ENCODE assay signal across 1 cellular context in the genomic region with DNA sequence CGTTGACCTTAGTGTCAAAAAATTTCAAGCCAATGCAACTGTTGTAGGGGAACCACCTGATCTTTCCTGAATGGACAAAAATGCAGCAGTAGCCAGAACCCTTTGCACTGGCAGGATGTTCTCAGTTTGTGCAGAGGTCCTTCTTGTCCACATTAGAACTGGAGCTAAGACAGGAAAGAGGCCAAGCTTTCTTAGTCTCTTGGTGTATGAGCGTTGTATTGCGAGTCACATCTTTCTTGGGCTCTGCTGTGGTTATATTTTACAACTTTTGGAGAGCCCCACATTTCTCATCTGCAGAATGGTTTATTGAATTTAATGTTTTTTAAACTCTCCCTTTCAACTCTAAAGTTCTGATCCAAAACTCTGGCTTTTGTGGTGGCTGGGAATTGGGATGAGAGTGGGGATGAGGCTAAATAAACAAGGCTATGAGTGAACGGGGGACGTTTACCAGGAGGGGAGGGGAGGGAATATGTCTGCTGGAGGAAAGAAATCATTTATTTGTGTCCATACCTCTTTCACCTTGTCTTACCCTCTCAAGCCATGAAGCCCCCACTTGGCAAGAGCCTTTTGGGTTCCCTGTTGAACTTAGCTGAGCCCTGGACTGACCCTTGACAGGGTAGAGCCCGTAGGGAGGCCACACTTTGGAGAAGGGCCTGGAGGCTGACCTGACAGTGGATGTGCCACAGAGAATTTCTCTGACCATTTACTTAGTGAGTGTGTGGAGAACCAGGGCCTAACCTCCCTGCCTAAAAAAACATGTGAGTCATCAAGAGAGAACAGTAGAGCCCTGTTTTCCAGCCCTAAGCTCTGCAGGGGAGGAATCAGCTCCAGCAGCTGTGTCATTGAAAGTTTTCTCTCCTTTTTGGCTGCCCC.
TF ChIP-seq lines count a peak whose summit lies in the region.

No MANE protein-coding gene starts in this region.

TF ChIP-seq in GM23338, 12 proteins besides CTCF, POLR2A, EP300 and RAD21 (continued from another document):
- TF ChIP-seq, protein P1, sequence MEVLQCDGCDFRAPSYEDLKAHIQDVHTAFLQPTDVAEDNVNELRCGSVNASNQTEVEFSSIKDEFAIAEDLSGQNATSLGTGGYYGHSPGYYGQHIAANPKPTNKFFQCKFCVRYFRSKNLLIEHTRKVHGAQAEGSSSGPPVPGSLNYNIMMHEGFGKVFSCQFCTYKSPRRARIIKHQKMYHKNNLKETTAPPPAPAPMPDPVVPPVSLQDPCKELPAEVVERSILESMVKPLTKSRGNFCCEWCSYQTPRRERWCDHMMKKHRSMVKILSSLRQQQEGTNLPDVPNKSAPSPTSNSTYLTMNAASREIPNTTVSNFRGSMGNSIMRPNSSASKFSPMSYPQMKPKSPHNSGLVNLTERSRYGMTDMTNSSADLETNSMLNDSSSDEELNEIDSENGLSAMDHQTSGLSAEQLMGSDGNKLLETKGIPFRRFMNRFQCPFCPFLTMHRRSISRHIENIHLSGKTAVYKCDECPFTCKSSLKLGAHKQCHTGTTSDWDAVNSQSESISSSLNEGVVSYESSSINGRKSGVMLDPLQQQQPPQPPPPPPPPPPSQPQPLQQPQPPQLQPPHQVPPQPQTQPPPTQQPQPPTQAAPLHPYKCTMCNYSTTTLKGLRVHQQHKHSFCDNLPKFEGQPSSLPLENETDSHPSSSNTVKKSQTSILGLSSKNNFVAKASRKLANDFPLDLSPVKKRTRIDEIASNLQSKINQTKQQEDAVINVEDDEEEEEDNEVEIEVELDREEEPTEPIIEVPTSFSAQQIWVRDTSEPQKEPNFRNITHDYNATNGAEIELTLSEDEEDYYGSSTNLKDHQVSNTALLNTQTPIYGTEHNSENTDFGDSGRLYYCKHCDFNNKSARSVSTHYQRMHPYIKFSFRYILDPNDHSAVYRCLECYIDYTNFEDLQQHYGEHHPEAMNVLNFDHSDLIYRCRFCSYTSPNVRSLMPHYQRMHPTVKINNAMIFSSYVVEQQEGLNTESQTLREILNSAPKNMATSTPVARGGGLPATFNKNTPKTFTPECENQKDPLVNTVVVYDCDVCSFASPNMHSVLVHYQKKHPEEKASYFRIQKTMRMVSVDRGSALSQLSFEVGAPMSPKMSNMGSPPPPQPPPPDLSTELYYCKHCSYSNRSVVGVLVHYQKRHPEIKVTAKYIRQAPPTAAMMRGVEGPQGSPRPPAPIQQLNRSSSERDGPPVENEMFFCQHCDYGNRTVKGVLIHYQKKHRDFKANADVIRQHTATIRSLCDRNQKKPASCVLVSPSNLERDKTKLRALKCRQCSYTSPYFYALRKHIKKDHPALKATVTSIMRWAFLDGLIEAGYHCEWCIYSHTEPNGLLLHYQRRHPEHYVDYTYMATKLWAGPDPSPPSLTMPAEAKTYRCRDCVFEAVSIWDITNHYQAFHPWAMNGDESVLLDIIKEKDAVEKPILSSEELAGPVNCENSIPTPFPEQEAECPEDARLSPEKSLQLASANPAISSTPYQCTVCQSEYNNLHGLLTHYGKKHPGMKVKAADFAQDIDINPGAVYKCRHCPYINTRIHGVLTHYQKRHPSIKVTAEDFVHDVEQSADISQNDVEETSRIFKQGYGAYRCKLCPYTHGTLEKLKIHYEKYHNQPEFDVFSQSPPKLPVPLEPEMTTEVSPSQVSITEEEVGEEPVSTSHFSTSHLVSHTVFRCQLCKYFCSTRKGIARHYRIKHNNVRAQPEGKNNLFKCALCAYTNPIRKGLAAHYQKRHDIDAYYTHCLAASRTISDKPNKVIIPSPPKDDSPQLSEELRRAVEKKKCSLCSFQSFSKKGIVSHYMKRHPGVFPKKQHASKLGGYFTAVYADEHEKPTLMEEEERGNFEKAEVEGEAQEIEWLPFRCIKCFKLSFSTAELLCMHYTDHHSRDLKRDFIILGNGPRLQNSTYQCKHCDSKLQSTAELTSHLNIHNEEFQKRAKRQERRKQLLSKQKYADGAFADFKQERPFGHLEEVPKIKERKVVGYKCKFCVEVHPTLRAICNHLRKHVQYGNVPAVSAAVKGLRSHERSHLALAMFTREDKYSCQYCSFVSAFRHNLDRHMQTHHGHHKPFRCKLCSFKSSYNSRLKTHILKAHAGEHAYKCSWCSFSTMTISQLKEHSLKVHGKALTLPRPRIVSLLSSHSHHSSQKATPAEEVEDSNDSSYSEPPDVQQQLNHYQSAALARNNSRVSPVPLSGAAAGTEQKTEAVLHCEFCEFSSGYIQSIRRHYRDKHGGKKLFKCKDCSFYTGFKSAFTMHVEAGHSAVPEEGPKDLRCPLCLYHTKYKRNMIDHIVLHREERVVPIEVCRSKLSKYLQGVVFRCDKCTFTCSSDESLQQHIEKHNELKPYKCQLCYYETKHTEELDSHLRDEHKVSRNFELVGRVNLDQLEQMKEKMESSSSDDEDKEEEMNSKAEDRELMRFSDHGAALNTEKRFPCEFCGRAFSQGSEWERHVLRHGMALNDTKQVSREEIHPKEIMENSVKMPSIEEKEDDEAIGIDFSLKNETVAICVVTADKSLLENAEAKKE (CRISPR knock-in tag; IDR thresholded peaks at IDR 0.05): no peak
- no peak for TF ChIP-seq EZH2phosphoT487 (IDR thresholded peaks at IDR 0.05; ENCODE audit: unreplicated experiment)
- no peak for TF ChIP-seq CREB1 (CRISPR knock-in tag; IDR thresholded peaks at IDR 0.05; ENCODE audit: low read depth)
- TF ChIP-seq JUNB (IDR thresholded peaks at IDR 0.05; ENCODE audit: unreplicated experiment): no peak
- no peak for TF ChIP-seq EZH2 (IDR thresholded peaks at IDR 0.05; ENCODE audit: low read depth, unreplicated experiment)
- no peak for TF ChIP-seq STAT1 (IDR thresholded peaks at IDR 0.05; ENCODE audit: unreplicated experiment)
- no peak for TF ChIP-seq ZNF114 (CRISPR knock-in tag; IDR thresholded peaks at IDR 0.05)
- TF ChIP-seq, protein P2, sequence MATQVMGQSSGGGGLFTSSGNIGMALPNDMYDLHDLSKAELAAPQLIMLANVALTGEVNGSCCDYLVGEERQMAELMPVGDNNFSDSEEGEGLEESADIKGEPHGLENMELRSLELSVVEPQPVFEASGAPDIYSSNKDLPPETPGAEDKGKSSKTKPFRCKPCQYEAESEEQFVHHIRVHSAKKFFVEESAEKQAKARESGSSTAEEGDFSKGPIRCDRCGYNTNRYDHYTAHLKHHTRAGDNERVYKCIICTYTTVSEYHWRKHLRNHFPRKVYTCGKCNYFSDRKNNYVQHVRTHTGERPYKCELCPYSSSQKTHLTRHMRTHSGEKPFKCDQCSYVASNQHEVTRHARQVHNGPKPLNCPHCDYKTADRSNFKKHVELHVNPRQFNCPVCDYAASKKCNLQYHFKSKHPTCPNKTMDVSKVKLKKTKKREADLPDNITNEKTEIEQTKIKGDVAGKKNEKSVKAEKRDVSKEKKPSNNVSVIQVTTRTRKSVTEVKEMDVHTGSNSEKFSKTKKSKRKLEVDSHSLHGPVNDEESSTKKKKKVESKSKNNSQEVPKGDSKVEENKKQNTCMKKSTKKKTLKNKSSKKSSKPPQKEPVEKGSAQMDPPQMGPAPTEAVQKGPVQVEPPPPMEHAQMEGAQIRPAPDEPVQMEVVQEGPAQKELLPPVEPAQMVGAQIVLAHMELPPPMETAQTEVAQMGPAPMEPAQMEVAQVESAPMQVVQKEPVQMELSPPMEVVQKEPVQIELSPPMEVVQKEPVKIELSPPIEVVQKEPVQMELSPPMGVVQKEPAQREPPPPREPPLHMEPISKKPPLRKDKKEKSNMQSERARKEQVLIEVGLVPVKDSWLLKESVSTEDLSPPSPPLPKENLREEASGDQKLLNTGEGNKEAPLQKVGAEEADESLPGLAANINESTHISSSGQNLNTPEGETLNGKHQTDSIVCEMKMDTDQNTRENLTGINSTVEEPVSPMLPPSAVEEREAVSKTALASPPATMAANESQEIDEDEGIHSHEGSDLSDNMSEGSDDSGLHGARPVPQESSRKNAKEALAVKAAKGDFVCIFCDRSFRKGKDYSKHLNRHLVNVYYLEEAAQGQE (IDR thresholded peaks at IDR 0.05; ENCODE audit: unreplicated experiment): no peak
- TF ChIP-seq NANOG (IDR thresholded peaks at IDR 0.05; ENCODE audit: borderline replicate concordance): no peak
